ENCODE assay signal across 18 cellular contexts in genomic region chr22:48450188-48450825, GRCh38.
A peak's percentile ranks its signal among the peaks of the same experiment; 100 is the strongest.
DNase-seq lines count a peak whose midpoint lies in the region; ATAC-seq and TF ChIP-seq lines count a peak whose summit lies in the region.
"Had no signal": no experiment of that assay in that cellular context is flagged by ENCODE, and none has a peak within 500 bp of the region (broad histone marks: within the 10 kb centered on the region; RNA-seq: fewer than 3 reads in every experiment).

No MANE protein-coding gene starts in this region.

- no peak overlapping the region for H2AFZ ChIP-seq in Karpas-422 (ENCODE audit: low read length)

- intact Hi-C loops in spleen (cut with DNase I; ENCODE audit: low total_unique reads) = no loop called here

- H3K36me3 Mint-ChIP-seq in chondrocyte (ENCODE audit: low read depth) = no peaks in the 10 kb centered on the region
- H3K36me3 Mint-ChIP-seq in effector memory CD8-positive, alpha-beta T cell (ENCODE audit: insufficient read depth) = no peaks in the 10 kb centered on the region
- H3K36me3 Mint-ChIP-seq: CD8-positive, alpha-beta T cell had no signal

- peaks cover 12% of the 10 kb centered on the region for H3K4me1 Mint-ChIP-seq in chondrocyte (ENCODE audit: low read depth)
- no peaks in the 10 kb centered on the region for H3K4me1 Mint-ChIP-seq in effector memory CD8-positive, alpha-beta T cell (ENCODE audit: low read depth in 2 of 2)

- TF ChIP-seq POLR2A in spleen (IDR thresholded peaks at IDR 0.05) = no peak

- ATAC-seq in effector memory CD8-positive, alpha-beta T cell (replicated peaks) = no peak
- ATAC-seq: CD8-positive, alpha-beta T cell; Panc1 had no signal

- H3K9ac ChIP-seq in BLaER1 = no peak overlapping the region
- no peak overlapping the region for H3K9ac ChIP-seq in Karpas-422 (ENCODE audit: low read length)

- peak; percentile 64 for DNase-seq in Karpas-422
- DNase-seq in chondrocyte (ENCODE audit: low spot score) = no peak
- peak; percentile 17 for DNase-seq in spleen
- no peak for DNase-seq in anterior cingulate cortex (lab: John Stamatoyannopoulos, UW)
- no peak for DNase-seq in activated CD4-positive, alpha-beta T cell treated with anti-CD3 and anti-CD28 coated beads for 4 hours
- DNase-seq in effector memory CD8-positive, alpha-beta T cell = no peak
- DNase-seq: BE2C; CD8-positive, alpha-beta T cell; DMS79; HCEC 1CT; NCI-H1092; NCI-H1694 treated with DMSO at 0.1 percent for 48 hours; NCI-H2107; NCI-H2227 treated with DMSO at 0.1 percent for 48 hours; NCI-H524; SJCRH30 had no signal

- H3K4me1 ChIP-seq in BLaER1 = peaks cover 59% of the 10 kb centered on the region
- peaks cover 53% of the 10 kb centered on the region for H3K4me1 ChIP-seq in Karpas-422 (ENCODE audit: low read length)
- no peaks in the 10 kb centered on the region for H3K4me1 ChIP-seq in spleen
- H3K4me1 ChIP-seq: BE2C, SJCRH30 had no signal

- H4K20me1 ChIP-seq in BLaER1 (peaks cover 57% of the 10 kb centered on the region), Karpas-422 (ENCODE audit: insufficient read depth, low read depth, low read length) (peaks cover 8% of the 10 kb centered on the region; the same call in 1 of the 2 replicates)

- WGBS in spleen, 5 donors = 51 to 62% (median 54%) methylated on average over 12 to 13 of the region's 13 CpGs

- peak overlapping the region; percentile 34 for H3K27ac Mint-ChIP-seq in chondrocyte (ENCODE audit: unreplicated experiment)
- H3K27ac Mint-ChIP-seq in effector memory CD8-positive, alpha-beta T cell = no peak overlapping the region
- H3K27ac Mint-ChIP-seq: CD8-positive, alpha-beta T cell had no signal

- no peak overlapping the region for H3K4me3 Mint-ChIP-seq in chondrocyte (ENCODE audit: unreplicated experiment)
- H3K4me3 Mint-ChIP-seq in effector memory CD8-positive, alpha-beta T cell = no peak overlapping the region
- H3K4me3 Mint-ChIP-seq: CD8-positive, alpha-beta T cell had no signal

- peak overlapping the region; percentile 54 for H3K4me2 ChIP-seq in BLaER1
- peak overlapping the region; percentile 37 for H3K4me2 ChIP-seq in Karpas-422 (ENCODE audit: low read depth, low read length, poor library complexity, severe bottlenecking)

- no peaks in the 10 kb centered on the region for H3K27me3 Mint-ChIP-seq in chondrocyte (ENCODE audit: low read depth)
- peaks cover 22 to 39% of the 10 kb centered on the region in 2 donors for H3K27me3 Mint-ChIP-seq in effector memory CD8-positive, alpha-beta T cell

- H3K27me3 ChIP-seq in BLaER1 = peaks cover 79% of the 10 kb centered on the region
- peaks cover 8% of the 10 kb centered on the region; the same call in 1 of the 2 replicates for H3K27me3 ChIP-seq in Karpas-422 (ENCODE audit: low read length)
- H3K27me3 ChIP-seq in spleen (replicated peaks in 1 of 7) = peaks cover 0 to 89% (median 0%) of the 10 kb centered on the region in 7 donors
- H3K27me3 ChIP-seq: BE2C had no signal

- H3K27ac ChIP-seq in BLaER1 (no peak overlapping the region), Karpas-422 (ENCODE audit: low read length) (no peak overlapping the region), spleen (no peak overlapping the region)
- H3K27ac ChIP-seq: SJCRH30 had no signal

- H3K9me2 ChIP-seq in Karpas-422 (replicated peaks; ENCODE audit: insufficient read depth, low read length) = no peaks in the 10 kb centered on the region

- H3K9me3 ChIP-seq in BLaER1 (peaks cover 11% of the 10 kb centered on the region), Karpas-422 (ENCODE audit: low read length) (peaks cover 8% of the 10 kb centered on the region; the same call in 1 of the 2 replicates), spleen (no peaks in the 10 kb centered on the region)
- H3K9me3 ChIP-seq: SJCRH30 had no signal

- H3K9me3 Mint-ChIP-seq in chondrocyte (ENCODE audit: low read depth) = no peaks in the 10 kb centered on the region
- no peaks in the 10 kb centered on the region for H3K9me3 Mint-ChIP-seq in effector memory CD8-positive, alpha-beta T cell
- H3K9me3 Mint-ChIP-seq: CD8-positive, alpha-beta T cell had no signal

- TF ChIP-seq CTCF in chondrocyte (IDR thresholded peaks at IDR 0.05) (no peak), spleen (IDR thresholded peaks at IDR 0.05 in 8 of 11, conservative IDR thresholded peaks at IDR 0.05 in 3 of 11) (no peak)

- H3K4me3 ChIP-seq in BLaER1 (no peak overlapping the region), Karpas-422 (ENCODE audit: low read length) (no peak overlapping the region), spleen (no peak overlapping the region)
- H3K4me3 ChIP-seq: SJCRH30 had no signal

- H3K79me2 ChIP-seq in Karpas-422 (ENCODE audit: low read length) = no peaks in the 10 kb centered on the region

- no peaks in the 10 kb centered on the region for H3K36me3 ChIP-seq in BLaER1
- no peaks in the 10 kb centered on the region for H3K36me3 ChIP-seq in Karpas-422 (ENCODE audit: insufficient read depth, low read length)
- no peaks in the 10 kb centered on the region for H3K36me3 ChIP-seq in spleen
- H3K36me3 ChIP-seq: BE2C, SJCRH30 had no signal

Comparison
In these comparisons a context has a peak if more than half of its experiments do, and no peak if none do; other contexts are left out.
1. DNase-seq: peak in Karpas-422 (single experiment) and spleen (single experiment); none in chondrocyte (single experiment), anterior cingulate cortex (0 of 58), activated CD4-positive, alpha-beta T cell treated with anti-CD3 and anti-CD28 coated beads for 4 hours (0 of 2) and effector memory CD8-positive, alpha-beta T cell (0 of 3).